1 cellular context compared by ENCODE assay signal in the genomic region with DNA sequence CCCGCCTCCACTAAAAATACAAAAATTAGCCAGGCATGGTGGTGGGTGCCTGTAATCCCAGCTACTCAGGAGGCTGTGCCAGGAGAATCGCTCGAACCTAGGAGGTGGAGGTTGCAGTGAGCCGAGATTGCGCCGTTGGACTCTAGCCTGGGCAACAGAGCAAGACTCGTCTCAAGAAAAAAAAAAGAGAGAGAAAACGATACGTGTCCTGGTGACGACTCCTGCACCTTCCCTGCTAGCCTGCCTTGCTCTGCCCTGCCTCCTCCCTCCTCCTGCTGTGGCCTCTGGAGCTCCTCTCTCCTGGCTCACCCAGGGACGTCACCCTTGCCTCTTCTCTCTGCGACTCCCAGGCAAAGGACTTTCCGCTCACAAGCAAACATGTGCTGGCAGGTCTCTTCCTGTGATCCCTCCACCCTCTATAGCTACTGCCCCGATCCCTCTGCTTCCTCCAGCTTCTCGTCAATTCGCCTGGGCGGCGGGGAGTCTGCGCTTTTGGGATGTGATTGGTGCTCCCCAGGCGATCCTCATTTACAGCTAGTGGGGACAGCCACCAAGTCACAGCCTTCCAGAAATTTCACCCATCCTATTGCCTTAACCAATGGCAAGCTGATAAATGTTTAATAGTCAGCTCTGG.
A peak's percentile ranks its signal among the peaks of the same experiment; 100 is the strongest.
TF ChIP-seq lines count a peak whose summit lies in the region.

No MANE protein-coding gene starts in this region.

TF ChIP-seq in HepG2, 621 proteins besides CTCF, POLR2A, EP300 and RAD21 (continued from another document):
- TF ChIP-seq, protein P1, sequence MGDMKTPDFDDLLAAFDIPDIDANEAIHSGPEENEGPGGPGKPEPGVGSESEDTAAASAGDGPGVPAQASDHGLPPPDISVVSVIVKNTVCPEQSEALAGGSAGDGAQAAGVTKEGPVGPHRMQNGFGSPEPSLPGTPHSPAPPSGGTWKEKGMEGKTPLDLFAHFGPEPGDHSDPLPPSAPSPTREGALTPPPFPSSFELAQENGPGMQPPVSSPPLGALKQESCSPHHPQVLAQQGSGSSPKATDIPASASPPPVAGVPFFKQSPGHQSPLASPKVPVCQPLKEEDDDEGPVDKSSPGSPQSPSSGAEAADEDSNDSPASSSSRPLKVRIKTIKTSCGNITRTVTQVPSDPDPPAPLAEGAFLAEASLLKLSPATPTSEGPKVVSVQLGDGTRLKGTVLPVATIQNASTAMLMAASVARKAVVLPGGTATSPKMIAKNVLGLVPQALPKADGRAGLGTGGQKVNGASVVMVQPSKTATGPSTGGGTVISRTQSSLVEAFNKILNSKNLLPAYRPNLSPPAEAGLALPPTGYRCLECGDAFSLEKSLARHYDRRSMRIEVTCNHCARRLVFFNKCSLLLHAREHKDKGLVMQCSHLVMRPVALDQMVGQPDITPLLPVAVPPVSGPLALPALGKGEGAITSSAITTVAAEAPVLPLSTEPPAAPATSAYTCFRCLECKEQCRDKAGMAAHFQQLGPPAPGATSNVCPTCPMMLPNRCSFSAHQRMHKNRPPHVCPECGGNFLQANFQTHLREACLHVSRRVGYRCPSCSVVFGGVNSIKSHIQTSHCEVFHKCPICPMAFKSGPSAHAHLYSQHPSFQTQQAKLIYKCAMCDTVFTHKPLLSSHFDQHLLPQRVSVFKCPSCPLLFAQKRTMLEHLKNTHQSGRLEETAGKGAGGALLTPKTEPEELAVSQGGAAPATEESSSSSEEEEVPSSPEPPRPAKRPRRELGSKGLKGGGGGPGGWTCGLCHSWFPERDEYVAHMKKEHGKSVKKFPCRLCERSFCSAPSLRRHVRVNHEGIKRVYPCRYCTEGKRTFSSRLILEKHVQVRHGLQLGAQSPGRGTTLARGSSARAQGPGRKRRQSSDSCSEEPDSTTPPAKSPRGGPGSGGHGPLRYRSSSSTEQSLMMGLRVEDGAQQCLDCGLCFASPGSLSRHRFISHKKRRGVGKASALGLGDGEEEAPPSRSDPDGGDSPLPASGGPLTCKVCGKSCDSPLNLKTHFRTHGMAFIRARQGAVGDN (CRISPR knock-in tag; IDR thresholded peaks at IDR 0.05), result peak; percentile 42
- TF ChIP-seq ZNF121 (CRISPR knock-in tag; IDR thresholded peaks at IDR 0.05) (peak; percentile 62; the same call in 1 of the 2 replicates), ZNF263 (CRISPR knock-in tag; IDR thresholded peaks at IDR 0.05) (peak; percentile 87), ZNF724P (CRISPR knock-in tag; IDR thresholded peaks at IDR 0.05; ENCODE audit: borderline replicate concordance) (no peak), SIX1 (CRISPR knock-in tag; IDR thresholded peaks at IDR 0.05; ENCODE audit: borderline replicate concordance) (no peak), HOXA3 (CRISPR knock-in tag; IDR thresholded peaks at IDR 0.05) (0 out of 2 replicates have a peak, but pooled peaks have one; percentile 16)
- TF ChIP-seq, protein P2, sequence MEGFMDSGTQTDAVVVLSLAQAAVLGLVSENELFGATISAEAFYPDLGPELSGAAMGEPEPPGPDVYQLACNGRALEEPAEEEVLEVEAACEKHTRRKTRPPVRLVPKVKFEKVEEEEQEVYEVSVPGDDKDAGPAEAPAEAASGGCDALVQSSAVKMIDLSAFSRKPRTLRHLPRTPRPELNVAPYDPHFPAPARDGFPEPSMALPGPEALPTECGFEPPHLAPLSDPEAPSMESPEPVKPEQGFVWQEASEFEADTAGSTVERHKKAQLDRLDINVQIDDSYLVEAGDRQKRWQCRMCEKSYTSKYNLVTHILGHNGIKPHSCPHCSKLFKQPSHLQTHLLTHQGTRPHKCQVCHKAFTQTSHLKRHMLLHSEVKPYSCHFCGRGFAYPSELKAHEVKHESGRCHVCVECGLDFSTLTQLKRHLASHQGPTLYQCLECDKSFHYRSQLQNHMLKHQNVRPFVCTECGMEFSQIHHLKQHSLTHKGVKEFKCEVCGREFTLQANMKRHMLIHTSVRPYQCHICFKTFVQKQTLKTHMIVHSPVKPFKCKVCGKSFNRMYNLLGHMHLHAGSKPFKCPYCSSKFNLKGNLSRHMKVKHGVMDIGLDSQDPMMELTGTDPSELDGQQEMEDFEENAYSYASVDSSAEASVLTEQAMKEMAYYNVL (CRISPR knock-in tag; IDR thresholded peaks at IDR 0.05; ENCODE audit: borderline replicate concordance), result 0 out of 2 replicates have a peak, but pooled peaks have one; percentile 21
